27 cellular contexts compared by ENCODE assay signal in the genomic region with DNA sequence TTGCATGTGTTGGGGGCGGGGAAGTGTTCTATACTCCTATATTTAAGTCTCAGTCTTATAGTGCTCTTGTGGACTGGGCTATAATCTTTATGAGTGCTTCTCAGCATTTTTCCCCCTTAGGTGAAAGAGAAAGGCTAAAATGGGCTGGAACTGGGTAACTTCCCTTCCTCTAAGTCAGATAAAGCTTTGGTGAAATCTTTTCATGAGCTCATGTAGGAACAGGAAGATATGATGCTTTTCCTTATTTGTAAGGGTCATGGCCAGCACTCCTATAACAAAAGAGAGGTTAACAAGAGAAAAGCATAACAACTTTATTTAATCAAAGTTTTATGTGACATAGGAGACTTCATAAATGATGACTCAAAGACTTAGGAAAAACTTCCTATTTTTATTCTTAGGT.
DNase-seq lines count a peak whose midpoint lies in the region; ATAC-seq, FAIRE-seq and TF ChIP-seq lines count a peak whose summit lies in the region.
"Had no signal": no experiment of that assay in that cellular context is flagged by ENCODE, and none has a peak within 500 bp of the region (broad histone marks: within the 10 kb centered on the region; RNA-seq: fewer than 3 reads in every experiment).

No MANE protein-coding gene starts in this region.

- no peak overlapping the region for H3K4me2 ChIP-seq in HepG2 (ENCODE audit: low read depth, low read length)
- H3K4me2 ChIP-seq in endothelial cell of umbilical vein (ENCODE audit: insufficient read depth, low read length) = peak overlapping the region; percentile 16
- H3K4me2 ChIP-seq in osteoblast (ENCODE audit: insufficient read depth, low read length) = no peak overlapping the region
- H3K4me2 ChIP-seq: A549; BLaER1 treated with 17β-estradiol and CSF1 and Interleukin-3, amounts not matched to agents 10 nM and 100 nM had no signal

- in situ Hi-C loops in HepG2 (cut with HindIII; ENCODE audit: extremely low pct_ligation_motif_present, low pct_unique_long_range_greater_than_20kb) = no loop called here

- H3K27ac ChIP-seq in liver (ENCODE audit: low read depth in 1 of 2, low read length in 2 of 2) (no peak overlapping the region), HepG2 (ENCODE audit: extremely low read length, insufficient read depth, low read length) (no peak overlapping the region), endothelial cell of umbilical vein (ENCODE audit: insufficient read depth, low read depth, low read length) (peak overlapping the region; percentile 84), right lobe of liver (no peak overlapping the region), spleen (peak overlapping the region; percentile 38 to 79 (median 70)), osteoblast (ENCODE audit: low read depth, low read length) (no peak overlapping the region)
- H3K27ac ChIP-seq: 22Rv1; A549; BLaER1 treated with 17β-estradiol and CSF1 and Interleukin-3, amounts not matched to agents 10 nM and 100 nM; C4-2B had no signal

- BruUV-seq in HepG2 (replicated peaks; lab: Mats Ljungman, UMichigan) = no TSS peak
- no TSS peak for BruUV-seq in endothelial cell of umbilical vein (replicated peaks; lab: Mats Ljungman, UMichigan)

- H3K9me3 ChIP-seq in liver (ENCODE audit: control insufficient read depth in 4 of 4, low read length in 3 of 4) = no peaks in the 10 kb centered on the region
- peaks cover 25% of the 10 kb centered on the region for H3K9me3 ChIP-seq in HepG2 (ENCODE audit: low read length)
- H3K9me3 ChIP-seq in endothelial cell of umbilical vein (replicated peaks; ENCODE audit: control insufficient read depth, insufficient read depth, low read length) = no peaks in the 10 kb centered on the region
- no peaks in the 10 kb centered on the region for H3K9me3 ChIP-seq in right lobe of liver
- peaks cover 0 to 47% (median 12%) of the 10 kb centered on the region in 8 donors for H3K9me3 ChIP-seq in spleen
- no peaks in the 10 kb centered on the region for H3K9me3 ChIP-seq in osteoblast (ENCODE audit: low read depth, low read length)
- H3K9me3 ChIP-seq: A549; BLaER1 treated with 17β-estradiol and CSF1 and Interleukin-3, amounts not matched to agents 10 nM and 100 nM had no signal

- no peaks in the 10 kb centered on the region for H3K9me1 ChIP-seq in endothelial cell of umbilical vein (replicated peaks; ENCODE audit: control insufficient read depth, extremely low read depth, insufficient read depth, low read length)

- 82% methylated on average over 1 of the region's 1 CpG for WGBS in liver
- WGBS in HepG2 (ENCODE audit: low lambda C conversion rate) = 0% methylated on average over 1 of the region's 1 CpG
- WGBS in right lobe of liver (ENCODE audit: insufficient coverage, low coverage, low lambda C conversion rate, missing lambda C conversion rate) = 44% methylated on average over 1 of the region's 1 CpG
- WGBS in spleen, 5 donors = 60 to 87% (median 80%) methylated on average over 1 of the region's 1 CpG

- DNase-seq in HepG2 (ENCODE audit: low spot score) = no peak
- DNase-seq in endothelial cell of umbilical vein (ENCODE audit: low read depth, low spot score) = peak; percentile 89
- no peak for DNase-seq in right lobe of liver
- no peak for DNase-seq in spleen
- DNase-seq in osteoblast (ENCODE audit: insufficient read length, low spot score, missing footprints) = no peak
- no peak for DNase-seq in activated CD4-positive, alpha-beta T cell treated with anti-CD3 and anti-CD28 coated beads, Interleukin-2, amount 50 U/mL, for 1 hour
- DNase-seq in occipital lobe (lab: John Stamatoyannopoulos, UW) = no peak
- DNase-seq: AML-193; CD4-positive, alpha-beta T cell; CD8-positive, alpha-beta memory T cell; COR-L47; DMS 273 treated with DMSO at 0.1 percent for 48 hours; DMS153; DMS53; DMS79; DND-41; EL; GDM1 had no signal

- H4K20me1 ChIP-seq in HepG2 (ENCODE audit: insufficient read depth, low read length) = no peaks in the 10 kb centered on the region
- H4K20me1 ChIP-seq in endothelial cell of umbilical vein (replicated peaks; ENCODE audit: control insufficient read depth, extremely low read depth, insufficient read depth, low read length) = no peaks in the 10 kb centered on the region
- H4K20me1 ChIP-seq in osteoblast (ENCODE audit: insufficient read depth, low read length) = no peaks in the 10 kb centered on the region
- H4K20me1 ChIP-seq: BLaER1 treated with 17β-estradiol and CSF1 and Interleukin-3, amounts not matched to agents 10 nM and 100 nM had no signal

- no peak for TF ChIP-seq CTCF in liver (IDR thresholded peaks at IDR 0.05; ENCODE audit: low read depth, low read length, missing input control)
- no peak for TF ChIP-seq CTCF in HepG2 (CRISPR knock-in tag; IDR thresholded peaks at IDR 0.05)
- TF ChIP-seq CTCF in endothelial cell of umbilical vein (IDR thresholded peaks at IDR 0.05; ENCODE audit: extremely low read depth in 1 of 2, insufficient read depth in 1 of 2, low read depth in 1 of 2, low read length in 2 of 2) = no peak
- TF ChIP-seq CTCF in right lobe of liver (IDR thresholded peaks at IDR 0.05) = no peak
- no peak for TF ChIP-seq CTCF in spleen (IDR thresholded peaks at IDR 0.05 in 8 of 11, conservative IDR thresholded peaks at IDR 0.05 in 3 of 11)
- no peak for TF ChIP-seq CTCF in osteoblast (IDR thresholded peaks at IDR 0.05; ENCODE audit: extremely low read depth, low read depth, low read length)

- H3K36me3 ChIP-seq in liver (ENCODE audit: control insufficient read depth in 4 of 4, insufficient read depth in 3 of 4, low read depth in 1 of 4, low read length in 3 of 4) (no peaks in the 10 kb centered on the region), HepG2 (replicated peaks in 1 of 2; ENCODE audit: control insufficient read depth in 1 of 2, insufficient read depth in 2 of 2, low read length in 2 of 2) (no peaks in the 10 kb centered on the region), endothelial cell of umbilical vein (ENCODE audit: control insufficient read depth in 2 of 2, extremely low read depth in 1 of 2, insufficient read depth in 2 of 2, low read length in 2 of 2) (no peaks in the 10 kb centered on the region), right lobe of liver (no peaks in the 10 kb centered on the region), spleen (no peaks in the 10 kb centered on the region), osteoblast (ENCODE audit: insufficient read depth, low read length) (no peaks in the 10 kb centered on the region)
- H3K36me3 ChIP-seq: BLaER1 treated with 17β-estradiol and CSF1 and Interleukin-3, amounts not matched to agents 10 nM and 100 nM had no signal

- TF ChIP-seq POLR2A in HepG2 (IDR thresholded peaks at IDR 0.05; ENCODE audit: insufficient read depth in 1 of 2, low read depth in 2 of 2, low read length in 2 of 2) = no peak
- TF ChIP-seq POLR2A in endothelial cell of umbilical vein (IDR thresholded peaks at IDR 0.05; ENCODE audit: low read depth, low read length) = no peak
- no peak for TF ChIP-seq POLR2A in right lobe of liver (IDR thresholded peaks at IDR 0.05)
- no peak for TF ChIP-seq POLR2A in spleen (IDR thresholded peaks at IDR 0.05)

- H3K27me3 ChIP-seq in liver (ENCODE audit: control insufficient read depth in 4 of 4, insufficient read depth in 4 of 4, low read length in 3 of 4) (no peaks in the 10 kb centered on the region), HepG2 (ENCODE audit: control insufficient read depth in 1 of 2, insufficient read depth in 2 of 2, low read length in 2 of 2) (no peaks in the 10 kb centered on the region), endothelial cell of umbilical vein (ENCODE audit: control insufficient read depth in 2 of 2, insufficient read depth in 2 of 2, low read length in 2 of 2) (no peaks in the 10 kb centered on the region), right lobe of liver (no peaks in the 10 kb centered on the region), spleen (replicated peaks in 1 of 7) (no peaks in the 10 kb centered on the region), osteoblast (ENCODE audit: insufficient read depth, low read length) (no peaks in the 10 kb centered on the region)
- H3K27me3 ChIP-seq: BLaER1 treated with 17β-estradiol and CSF1 and Interleukin-3, amounts not matched to agents 10 nM and 100 nM had no signal

- no peak overlapping the region for H3K4me3 ChIP-seq in liver (ENCODE audit: low read depth in 1 of 3, low read length in 3 of 3)
- no peak overlapping the region for H3K4me3 ChIP-seq in HepG2 (replicated peaks in 1 of 3; ENCODE audit: insufficient read depth in 1 of 3, low read depth in 2 of 3, low read length in 3 of 3)
- no peak overlapping the region for H3K4me3 ChIP-seq in endothelial cell of umbilical vein (replicated peaks in 1 of 3; ENCODE audit: insufficient read depth in 1 of 3, low read depth in 1 of 3, low read length in 3 of 3)
- no peak overlapping the region for H3K4me3 ChIP-seq in right lobe of liver
- H3K4me3 ChIP-seq in spleen = no peak overlapping the region
- no peak overlapping the region for H3K4me3 ChIP-seq in osteoblast (ENCODE audit: insufficient read depth, low read length)
- H3K4me3 ChIP-seq: A549; BLaER1 treated with 17β-estradiol and CSF1 and Interleukin-3, amounts not matched to agents 10 nM and 100 nM; GM12878 had no signal

- TF ChIP-seq RAD21 in liver (IDR thresholded peaks at IDR 0.05) (no peak), HepG2 (CRISPR knock-in tag; IDR thresholded peaks at IDR 0.05) (no peak)

- H3K79me2 ChIP-seq in HepG2 (ENCODE audit: insufficient read depth, low read length) (no peaks in the 10 kb centered on the region), endothelial cell of umbilical vein (ENCODE audit: control insufficient read depth, insufficient read depth, low read length) (no peaks in the 10 kb centered on the region), osteoblast (ENCODE audit: insufficient read depth, low read length) (no peaks in the 10 kb centered on the region)

- CTCF ChIA-PET in HepG2 (lab: Yijun Ruan, JAX; ENCODE audit: low intra/inter-chr PET ratio, low total read pairs) = no interaction called here
- CTCF ChIA-PET in endothelial cell of umbilical vein (lab: Charles Lee) = interaction anchor here (1.1 to 1.9 kb wide), 3 partner anchors 11 to 180 kb away, joined by 3 to 7 read pairs (median 5); no protein-coding TSS in a partner anchor

- intact Hi-C loops in HepG2 (cut with micrococcal nuclease; ENCODE audit: unreplicated experiment) = no loop called here
- intact Hi-C loops in endothelial cell of umbilical vein (cut with micrococcal nuclease) = loop anchor here (1.0 to 5.0 kb wide), 3 partner anchors 42 to 598 kb away; no protein-coding TSS in a partner anchor
- intact Hi-C loops in right lobe of liver (cut with DNase I) = no loop called here
- intact Hi-C loops in spleen (cut with DNase I; ENCODE audit: low total_unique reads) = no loop called here

- H3K9ac ChIP-seq in liver (ENCODE audit: low read depth in 1 of 2, low read length in 2 of 2) = no peak overlapping the region
- H3K9ac ChIP-seq in HepG2 (ENCODE audit: insufficient read depth, low read depth, low read length) = no peak overlapping the region
- peak overlapping the region; percentile 43 for H3K9ac ChIP-seq in endothelial cell of umbilical vein (replicated peaks; ENCODE audit: extremely low read depth, insufficient read depth, low read length)
- H3K9ac ChIP-seq: BLaER1 treated with 17β-estradiol and CSF1 and Interleukin-3, amounts not matched to agents 10 nM and 100 nM had no signal

- no peaks in the 10 kb centered on the region for H3K4me1 ChIP-seq in liver (ENCODE audit: control insufficient read depth in 4 of 4, insufficient read depth in 4 of 4, low read length in 3 of 4)
- H3K4me1 ChIP-seq in HepG2 (ENCODE audit: insufficient read depth, low read length) = no peaks in the 10 kb centered on the region
- H3K4me1 ChIP-seq in endothelial cell of umbilical vein (ENCODE audit: control insufficient read depth, extremely low read depth, insufficient read depth, low read length) = peaks cover 11% of the 10 kb centered on the region
- H3K4me1 ChIP-seq in right lobe of liver = no peaks in the 10 kb centered on the region
- H3K4me1 ChIP-seq in spleen = no peaks in the 10 kb centered on the region
- no peaks in the 10 kb centered on the region for H3K4me1 ChIP-seq in osteoblast (ENCODE audit: insufficient read depth, low read length)
- H3K4me1 ChIP-seq: A549 had no signal

- H2AFZ ChIP-seq in HepG2 (ENCODE audit: low read length) (no peak overlapping the region), endothelial cell of umbilical vein (ENCODE audit: low read depth, low read length) (no peak overlapping the region), osteoblast (ENCODE audit: low read length) (no peak overlapping the region)

- POLR2A ChIA-PET in HepG2 (lab: Yijun Ruan, JAX) = no interaction called here
- POLR2A ChIA-PET in endothelial cell of umbilical vein (lab: Charles Lee) = no interaction called here

- no peak for FAIRE-seq in HepG2 (lab: Jason Lieb, UNC)
- FAIRE-seq in endothelial cell of umbilical vein (lab: Jason Lieb, UNC) = no peak
- FAIRE-seq: A549, GM12878, GM12892, GM18507, GM19239 had no signal

- TF ChIP-seq EP300 in HepG2 (IDR thresholded peaks at IDR 0.05; ENCODE audit: low read depth in 2 of 2, low read length in 2 of 2) = no peak
- no peak for TF ChIP-seq EP300 in HepG2 (CRISPR knock-in tag; IDR thresholded peaks at IDR 0.05; ENCODE audit: borderline replicate concordance)

- dilution Hi-C loops in endothelial cell of umbilical vein (cut with MboI; ENCODE audit: extremely low pct_ligation_motif_present, low sequenced_read_pairs) = no loop called here

- ATAC-seq in HepG2 (no peak), right lobe of liver (peak; percentile 24 to 62 (median 42))
- ATAC-seq: A549, GM12878 had no signal

Comparison
In these comparisons a context has a peak if more than half of its experiments do, and no peak if none do; other contexts are left out.
1. H3K27ac ChIP-seq: peak in endothelial cell of umbilical vein (single experiment) and spleen (8 of 8); none in liver (0 of 2), HepG2 (single experiment), right lobe of liver (0 of 3) and osteoblast (single experiment).